24 cellular contexts compared by ENCODE assay signal in the genomic region with DNA sequence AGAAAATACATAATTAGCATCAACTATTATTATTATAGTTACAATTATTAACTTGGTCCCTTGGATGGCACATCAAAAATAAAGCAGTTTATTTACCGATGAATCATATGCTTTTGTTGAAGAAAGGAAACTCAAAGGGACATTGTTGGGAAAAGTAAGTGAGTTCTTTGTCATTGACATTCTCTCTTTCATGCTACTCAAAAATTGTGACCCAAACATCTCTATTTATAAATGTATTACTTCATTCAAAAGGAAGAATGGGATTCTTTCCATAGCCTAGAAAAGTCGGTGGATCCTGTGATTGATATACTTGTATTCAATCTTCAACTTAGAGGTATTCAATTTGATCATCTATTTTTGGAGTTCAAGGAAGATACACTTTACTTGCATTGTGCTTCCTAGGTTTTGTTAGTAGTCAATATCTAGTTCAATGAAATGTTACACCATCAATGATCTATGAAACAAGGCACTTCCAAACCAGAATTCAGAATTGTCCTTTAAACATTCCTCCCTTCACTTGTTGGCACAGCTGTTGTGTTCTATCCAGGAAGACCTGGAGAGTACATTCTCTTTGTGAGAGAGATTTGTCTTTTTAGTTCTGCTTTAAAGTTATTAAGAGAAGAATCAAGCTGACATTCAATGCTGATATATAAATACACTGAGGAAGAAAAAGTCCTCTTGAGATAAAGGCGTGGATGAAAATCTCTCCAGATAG.
"Had no signal": no experiment of that assay in that cellular context is flagged by ENCODE, and none has a peak within 500 bp of the region (broad histone marks: within the 10 kb centered on the region; RNA-seq: fewer than 3 reads in every experiment).

No MANE protein-coding gene starts in this region.

- H3K9ac ChIP-seq: neural progenitor cell had no signal

- H3K27ac ChIP-seq: colonic mucosa, esophagus squamous epithelium, heart right ventricle, lower lobe of right lung, neural progenitor cell, prostate gland, right atrium auricular region, sigmoid colon, skin epidermis, thoracic aorta, tibial nerve, upper lobe of left lung, uterus had no signal

- H3K9me3 ChIP-seq: colonic mucosa, esophagus squamous epithelium, heart right ventricle, lower lobe of right lung, prostate gland, right atrium auricular region, sigmoid colon, thoracic aorta, tibial nerve, upper lobe of left lung, uterus had no signal

- H3K4me3 ChIP-seq: colonic mucosa, esophagus squamous epithelium, heart right ventricle, lower lobe of right lung, neural progenitor cell, prostate gland, right atrium auricular region, sigmoid colon, skin epidermis, thoracic aorta, tibial nerve, upper lobe of left lung, uterus had no signal

- H2AFZ ChIP-seq: neural progenitor cell had no signal

- H3K36me3 ChIP-seq: colonic mucosa, esophagus squamous epithelium, heart right ventricle, lower lobe of right lung, neural progenitor cell, prostate gland, right atrium auricular region, sigmoid colon, thoracic aorta, tibial nerve, upper lobe of left lung, uterus had no signal

- ATAC-seq: heart right ventricle; left ventricle myocardium superior; lower lobe of right lung; natural killer cell treated with Interleukin-12 subunit alpha and Interleukin-12 subunit beta and Interleukin-15 and Interleukin-18, amount 100 ng/mL, for 72 hours; stimulated activated naive B cell treated with anti-CD40 and anti-IgM and Interleukin-4, amounts not matched to agents 10 μg/mL and 1 μg/mL and 100 μg/mL, for 72 hours had no signal

- H3K4me1 ChIP-seq: colonic mucosa, esophagus squamous epithelium, heart right ventricle, lower lobe of right lung, neural progenitor cell, prostate gland, right atrium auricular region, sigmoid colon, tibial nerve, upper lobe of left lung, uterus had no signal

- H3K27me3 ChIP-seq: colonic mucosa, esophagus squamous epithelium, heart right ventricle, neural progenitor cell, right atrium auricular region, sigmoid colon, tibial nerve, upper lobe of left lung, uterus had no signal

- DNase-seq: central memory CD4-positive, alpha-beta T cell; colonic mucosa; effector CD8-positive, alpha-beta T cell; esophagus squamous epithelium; glutamatergic neuron; heart right ventricle; hypothalamus; immature natural killer cell; left ventricle myocardium superior; lower lobe of right lung; naive B cell; sigmoid colon; stimulated activated CD4-positive, alpha-beta T cell treated with anti-CD3 and anti-CD28 coated beads, Interleukin-15, amount 100 ng/mL, for 24 hours; stimulated activated CD4-positive, alpha-beta T cell treated with anti-CD3 and anti-CD28 coated beads, Interleukin-2, amount 100 ng/mL, for 48 hours; stimulated activated naive B cell treated with anti-CD40 and anti-IgM and Interleukin-4, amounts not matched to agents 10 μg/mL and 1 μg/mL and 100 μg/mL, for 72 hours; upper lobe of left lung; uterus had no signal

- H3K4me2 ChIP-seq: neural progenitor cell had no signal
